ENCODE assay signal across 18 cellular contexts in genomic region chr2:157460897-157461296, GRCh38. TPM values are rescaled to one million over a fixed set of nuclear protein-coding genes. Genes with fewer than 3 reads are reported as not detected.
DNase-seq lines count a peak whose midpoint lies in the region; ATAC-seq and TF ChIP-seq lines count a peak whose summit lies in the region.
"Had no signal": no experiment of that assay in that cellular context is flagged by ENCODE, and none has a peak within 500 bp of the region (broad histone marks: within the 10 kb centered on the region; RNA-seq: fewer than 3 reads in every experiment).

No MANE protein-coding gene starts in this region.

- H2AK5ac ChIP-seq in mesendoderm (ENCODE audit: low read length): no peak overlapping the region

- intact Hi-C loops in right cardiac atrium (cut with DNase I) (no loop called here), left ventricle myocardium inferior (cut with micrococcal nuclease) (no loop called here)

- no peak overlapping the region for H3K18ac ChIP-seq in mesendoderm (ENCODE audit: low read length)

- no peak overlapping the region for H3K23ac ChIP-seq in mesendoderm (ENCODE audit: low read length)

- H3K56ac ChIP-seq in mesendoderm (ENCODE audit: low read length): no peak overlapping the region

- H3K4me1 ChIP-seq in right cardiac atrium (ENCODE audit: control insufficient read depth, insufficient read depth, low read length): no peaks in the 10 kb centered on the region
- no peaks in the 10 kb centered on the region for H3K4me1 ChIP-seq in left ventricle myocardium inferior
- peaks cover 27% of the 10 kb centered on the region for H3K4me1 ChIP-seq in HUES64 (ENCODE audit: insufficient read depth, low read length)
- peaks cover 16% of the 10 kb centered on the region for H3K4me1 ChIP-seq in adipocyte (ENCODE audit: control insufficient read depth, insufficient read depth, low read length)
- peaks cover 13% of the 10 kb centered on the region for H3K4me1 ChIP-seq in smooth muscle cell (ENCODE audit: low read depth)
- H3K4me1 ChIP-seq in mesendoderm (ENCODE audit: control insufficient read depth, low read depth, low read length): peaks cover 5% of the 10 kb centered on the region

- DNase-seq in right cardiac atrium (no peak), left ventricle myocardium inferior (no peak), adipocyte (ENCODE audit: low read depth) (no peak), smooth muscle cell (lab: John Stamatoyannopoulos, UW; ENCODE audit: unreplicated experiment) (no peak), AG20443 (ENCODE audit: low spot score) (no peak), mesendoderm (no peak), GM20000 (ENCODE audit: low spot score) (no peak)
- DNase-seq: activated CD4-positive, alpha-beta T cell treated with anti-CD3 and anti-CD28 coated beads, Interleukin-2, amount 50 U/mL, for 1 hour; COR-L47; head of caudate nucleus; mucosa of descending colon; NCI-H2029; nucleus accumbens; stimulated activated naive B cell treated with anti-CD40 and anti-IgM and Interleukin-4, amounts not matched to agents 10 μg/mL and 1 μg/mL and 100 μg/mL, for 72 hours; transverse colon had no signal

- 20% methylated on average over 1 of the region's 1 CpG for WGBS in right cardiac atrium
- WGBS in HUES64: 100% methylated on average over 1 of the region's 1 CpG
- 97% methylated on average over 1 of the region's 1 CpG for WGBS in smooth muscle cell (ENCODE audit: low lambda C conversion rate)
- WGBS in mesendoderm (ENCODE audit: extremely low coverage, insufficient coverage, low lambda C conversion rate): no CpG with 5 or more reads among the region's 1 CpG

- no peak overlapping the region for H2BK120ac ChIP-seq in mesendoderm (ENCODE audit: low read depth, low read length)

- peak; percentile 31 to 51 for ATAC-seq in right cardiac atrium
- ATAC-seq: left lobe of liver; SK-N-SH treated with all-trans-retinoic acid at 6 μM for 48 hours; stimulated activated naive B cell treated with anti-CD40 and anti-IgM and Interleukin-4, amounts not matched to agents 10 μg/mL and 1 μg/mL and 100 μg/mL, for 72 hours had no signal

- H3F3A ChIP-seq in smooth muscle cell (ENCODE audit: low read depth): no peaks in the 10 kb centered on the region

- no peaks in the 10 kb centered on the region for H3K79me2 ChIP-seq in smooth muscle cell (ENCODE audit: low read depth)
- no peaks in the 10 kb centered on the region for H3K79me2 ChIP-seq in mesendoderm (ENCODE audit: control insufficient read depth, insufficient read depth, low read length)

- H3K36me3 ChIP-seq in left ventricle myocardium inferior (no peaks in the 10 kb centered on the region), HUES64 (ENCODE audit: insufficient read depth, low read length) (no peaks in the 10 kb centered on the region), adipocyte (ENCODE audit: control insufficient read depth, insufficient read depth, low read length, severe bottlenecking) (no peaks in the 10 kb centered on the region), smooth muscle cell (ENCODE audit: low read depth) (no peaks in the 10 kb centered on the region), mesendoderm (ENCODE audit: control insufficient read depth, insufficient read depth, low read length) (no peaks in the 10 kb centered on the region)
- H3K36me3 ChIP-seq: transverse colon had no signal

- no peak overlapping the region for H4K8ac ChIP-seq in mesendoderm (ENCODE audit: low read depth, low read length)

- no peak overlapping the region for H2BK5ac ChIP-seq in mesendoderm (ENCODE audit: low read length)

- H3K79me1 ChIP-seq in mesendoderm (ENCODE audit: low read length): no peaks in the 10 kb centered on the region

- H3K4me3 ChIP-seq in right cardiac atrium (ENCODE audit: low read length) (no peak overlapping the region), left ventricle myocardium inferior (no peak overlapping the region), HUES64 (ENCODE audit: low read length) (no peak overlapping the region), adipocyte (ENCODE audit: low read length) (peak overlapping the region; percentile 61), smooth muscle cell (peak overlapping the region; percentile 18), mesendoderm (ENCODE audit: low read length) (no peak overlapping the region)
- H3K4me3 ChIP-seq: mucosa of descending colon, transverse colon had no signal

- no peak overlapping the region for H3K4ac ChIP-seq in mesendoderm (ENCODE audit: low read depth, low read length)

- H2BK15ac ChIP-seq in mesendoderm (replicated peaks; ENCODE audit: low read depth): no peak overlapping the region

- H3K4me2 ChIP-seq in smooth muscle cell (no peak overlapping the region), mesendoderm (ENCODE audit: low read length) (no peak overlapping the region)

- H2AFZ ChIP-seq in smooth muscle cell (ENCODE audit: low read depth): peak overlapping the region; percentile 27

- H3K27ac ChIP-seq in right cardiac atrium (ENCODE audit: low read length): no peak overlapping the region
- no peak overlapping the region for H3K27ac ChIP-seq in left ventricle myocardium inferior (replicated peaks)
- H3K27ac ChIP-seq in HUES64 (ENCODE audit: low read depth, low read length): no peak overlapping the region; the same call in 1 of the 2 replicates
- no peak overlapping the region for H3K27ac ChIP-seq in smooth muscle cell (ENCODE audit: low read depth)
- H3K27ac ChIP-seq in mesendoderm (ENCODE audit: low read depth, low read length): no peak overlapping the region
- H3K27ac ChIP-seq: transverse colon had no signal

- TF ChIP-seq CTCF in left ventricle myocardium inferior (IDR thresholded peaks at IDR 0.05; ENCODE audit: borderline replicate concordance): no peak
- no peak for TF ChIP-seq CTCF in smooth muscle cell (IDR thresholded peaks at IDR 0.05; ENCODE audit: borderline replicate concordance, insufficient read depth, poor library complexity, severe bottlenecking)
- TF ChIP-seq CTCF in GM20000 (IDR thresholded peaks at IDR 0.05; ENCODE audit: extremely low read depth, missing control alignments): no peak

- H3K9ac ChIP-seq in HUES64 (ENCODE audit: low read depth, low read length): peak overlapping the region; percentile 17; the same call in 1 of the 2 replicates
- H3K9ac ChIP-seq in adipocyte (ENCODE audit: low read length): no peak overlapping the region
- no peak overlapping the region for H3K9ac ChIP-seq in smooth muscle cell (ENCODE audit: low read depth)
- no peak overlapping the region for H3K9ac ChIP-seq in mesendoderm (ENCODE audit: low read length)

- H3K27me3 ChIP-seq in right cardiac atrium (ENCODE audit: control insufficient read depth, insufficient read depth): no peaks in the 10 kb centered on the region
- H3K27me3 ChIP-seq in left ventricle myocardium inferior (ENCODE audit: low read depth): no peaks in the 10 kb centered on the region
- H3K27me3 ChIP-seq in HUES64 (ENCODE audit: insufficient read depth, low read length): no peaks in the 10 kb centered on the region
- no peaks in the 10 kb centered on the region for H3K27me3 ChIP-seq in adipocyte (replicated peaks; ENCODE audit: control insufficient read depth, insufficient read depth, low read length)
- H3K27me3 ChIP-seq in smooth muscle cell (ENCODE audit: low read depth): no peaks in the 10 kb centered on the region
- H3K27me3 ChIP-seq in mesendoderm (ENCODE audit: insufficient read depth, low read length, poor library complexity): no peaks in the 10 kb centered on the region
- H3K27me3 ChIP-seq: transverse colon had no signal

- H3K9me3 ChIP-seq in right cardiac atrium (ENCODE audit: control insufficient read depth, low read length): no peaks in the 10 kb centered on the region
- H3K9me3 ChIP-seq in left ventricle myocardium inferior (replicated peaks): no peaks in the 10 kb centered on the region
- no peaks in the 10 kb centered on the region for H3K9me3 ChIP-seq in HUES64 (ENCODE audit: insufficient read depth, low read depth, low read length)
- H3K9me3 ChIP-seq in adipocyte (ENCODE audit: control insufficient read depth, low read length): no peaks in the 10 kb centered on the region
- no peaks in the 10 kb centered on the region for H3K9me3 ChIP-seq in smooth muscle cell (replicated peaks; ENCODE audit: low read depth)
- H3K9me3 ChIP-seq: mucosa of descending colon, transverse colon had no signal

- H4K20me1 ChIP-seq in smooth muscle cell (ENCODE audit: low read depth): no peaks in the 10 kb centered on the region

- H4K5ac ChIP-seq in mesendoderm (ENCODE audit: low read length): no peak overlapping the region

RNA-seq across cellular contexts. Expression of gene CYTIP, which starts 17.0 kb away (rescaled TPM):
- total RNA-seq in right cardiac atrium (1 to 10 TPM; 2.3 to 4.2 (median 3.2) TPM), left ventricle myocardium inferior (0.82 TPM), smooth muscle cell (not detected in 2 replicates)
- polyA plus RNA-seq in right cardiac atrium (1.3 TPM), smooth muscle cell (not detected in 2 replicates)
- polyA plus RNA-seq in HUES64 (2013, experiment 1 of 2): 0.20 TPM
- polyA plus RNA-seq in HUES64 (2013, experiment 2 of 2): not detected
- 0.20 TPM for polyA plus RNA-seq in mesendoderm (2013, experiment 1 of 2)
- 0.10 TPM for polyA plus RNA-seq in mesendoderm (2013, experiment 2 of 2)

Comparison
In these comparisons a context has a peak if more than half of its experiments do, and no peak if none do; other contexts are left out.
1. H3K4me3 ChIP-seq: peak in adipocyte (single experiment) and smooth muscle cell (single experiment); none in right cardiac atrium (single experiment), left ventricle myocardium inferior (single experiment), HUES64 (single experiment) and mesendoderm (single experiment).